ENCODE assay signal across 24 cellular contexts in the genomic region with DNA sequence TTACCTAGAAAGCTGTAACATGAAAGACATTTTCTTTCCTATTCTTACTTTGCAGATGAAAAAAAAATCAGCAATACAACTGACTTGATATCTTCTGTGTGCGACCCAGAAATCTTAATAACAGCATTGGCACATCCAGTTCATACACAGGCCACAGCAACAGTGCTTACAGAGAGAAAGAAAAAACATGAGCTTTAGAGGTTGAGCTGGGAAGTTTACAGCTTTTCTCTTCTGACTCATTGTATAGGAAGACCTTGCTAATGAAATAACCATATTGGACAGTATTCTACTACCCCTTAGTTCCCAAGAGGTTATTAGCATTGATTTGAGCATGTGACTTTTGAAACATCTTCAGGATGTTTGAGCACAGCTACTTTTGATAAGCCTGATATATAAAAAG.
"Had no signal": no experiment of that assay in that cellular context is flagged by ENCODE, and none has a peak within 500 bp of the region (broad histone marks: within the 10 kb centered on the region; RNA-seq: fewer than 3 reads in every experiment).

No MANE protein-coding gene starts in this region.

- FAIRE-seq: small intestine had no signal

- H3K4me1 ChIP-seq: prostate gland, right lobe of liver, stomach, suprapubic skin, tibial nerve had no signal

- H3K27ac ChIP-seq: epithelial cell of prostate, prostate gland, right lobe of liver, stomach, suprapubic skin, tibial nerve had no signal

- H3K4me3 ChIP-seq: lung, prostate gland, right lobe of liver, stomach, suprapubic skin, tibial nerve had no signal

- H3K9me3 ChIP-seq: prostate gland, right lobe of liver, stomach, suprapubic skin, tibial nerve had no signal

- H3K27me3 ChIP-seq: right lobe of liver, stomach, suprapubic skin, tibial nerve had no signal

- ATAC-seq: activated T-cell treated with anti-CD3 and anti-CD28 coated beads, Interleukin-2, amount 50 U/mL, for 4 hours; left lobe of liver; naive thymus-derived CD4-positive, alpha-beta T cell; right lobe of liver; stimulated activated memory B cell treated with anti-CD40 and anti-IgM and Interleukin-4, amounts not matched to agents 10 μg/mL and 1 μg/mL and 100 μg/mL, for 72 hours had no signal

- DNase-seq: activated CD4-positive, alpha-beta T cell treated with anti-CD3 and anti-CD28 coated beads for 4 hours; activated CD4-positive, alpha-beta T cell treated with anti-CD3 and anti-CD28 coated beads, Interleukin-2, amount 50 U/mL, for 48 hours; activated CD4-positive, CD25-positive, alpha-beta regulatory T cell; activated CD8-positive, alpha-beta memory T cell treated with anti-CD3 and anti-CD28 coated beads, Interleukin-2, amount 50 U/mL, for 48 hours; activated naive CD4-positive, alpha-beta T cell treated with Interleukin-2 at 50 U/mL for 16 hours; activated naive CD8-positive, alpha-beta T cell treated with anti-CD3 and anti-CD28 coated beads, Interleukin-2, amount 10 ng/mL, durations not matched to agents 7 days and 5 days; activated T-cell treated with anti-CD3 and anti-CD28 coated beads, Interleukin-2, amount 50 U/mL, for 4 hours; amniotic stem cell; cerebellar nuclear complex; cortex of kidney; immature natural killer cell; naive thymus-derived CD4-positive, alpha-beta T cell; right lobe of liver; small intestine; stimulated activated CD4-positive, alpha-beta T cell treated with anti-CD3 and anti-CD28 coated beads, Interleukin-15, amount 100 ng/mL, for 24 hours; stomach; T-helper 9 cell had no signal

- H3K36me3 ChIP-seq: prostate gland, right lobe of liver, stomach, suprapubic skin, tibial nerve had no signal
